Comparison of ENCODE assay signal across 13 cellular contexts in the genomic region with DNA sequence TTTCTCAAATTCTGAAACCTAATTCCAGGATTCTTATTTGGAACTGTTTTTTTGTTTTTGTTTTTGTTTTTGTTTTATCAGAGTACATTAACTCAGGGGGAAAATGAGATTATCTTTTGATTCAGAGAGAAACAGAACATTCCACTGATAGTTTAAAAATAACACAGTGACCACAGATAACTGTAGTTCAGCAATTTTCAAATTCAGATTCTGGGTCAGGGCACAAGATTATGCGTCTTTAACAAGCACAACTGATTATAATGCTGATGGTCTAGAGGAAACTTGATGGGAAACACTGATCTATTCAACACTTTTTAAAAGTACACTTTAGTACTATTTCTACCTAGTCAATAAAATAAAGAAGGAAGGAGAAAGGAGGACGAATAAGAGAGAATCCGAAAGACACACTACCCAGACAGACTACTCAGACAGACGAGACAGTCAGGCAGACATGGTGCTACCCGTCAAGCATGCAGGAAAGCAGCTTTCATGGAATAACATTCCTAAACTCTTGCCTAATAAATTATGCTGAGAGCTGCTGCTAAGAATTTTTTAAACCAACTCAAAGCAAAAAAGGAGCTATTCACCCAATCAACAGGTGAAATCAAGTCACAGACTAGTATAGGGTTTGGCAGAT. TPM values are rescaled to one million over a fixed set of nuclear protein-coding genes. Genes with fewer than 3 reads are reported as not detected.
DNase-seq lines count a peak whose midpoint lies in the region; ATAC-seq and TF ChIP-seq lines count a peak whose summit lies in the region.
"Had no signal": no experiment of that assay in that cellular context is flagged by ENCODE, and none has a peak within 500 bp of the region (broad histone marks: within the 10 kb centered on the region; RNA-seq: fewer than 3 reads in every experiment).

No MANE protein-coding gene starts in this region.

- H3K4me1 ChIP-seq in parathyroid adenoma = no peaks in the 10 kb centered on the region

- H3K27ac Mint-ChIP-seq in activated CD4-positive, alpha-beta memory T cell treated with anti-CD3 and anti-CD28 coated beads, Interleukin-2, amount 10 ng/mL, durations not matched to agents 7 days and 5 days = no peak overlapping the region
- H3K27ac Mint-ChIP-seq: activated naive CD4-positive, alpha-beta T cell treated with anti-CD3 and anti-CD28 coated beads, Interleukin-2, amount 50 U/mL, for 72 hours; CD4-positive, alpha-beta T cell had no signal

- H3K9me3 ChIP-seq in parathyroid adenoma (ENCODE audit: control insufficient read depth, low read length) = no peaks in the 10 kb centered on the region
- H3K9me3 ChIP-seq: esophagus muscularis mucosa had no signal

- DNase-seq in EH (ENCODE audit: low read depth) = peak; percentile 88
- DNase-seq in amniotic epithelial cell (ENCODE audit: low read depth) = peak; percentile 93
- peak; percentile 79 for DNase-seq in glomerular visceral epithelial cell (ENCODE audit: extremely low spot score)
- DNase-seq in NCI-H748 (lab: John Stamatoyannopoulos, UW; ENCODE audit: unreplicated experiment) = no peak
- DNase-seq in cerebellar nuclear complex (lab: John Stamatoyannopoulos, UW) = no peak
- no peak for DNase-seq in activated CD4-positive, alpha-beta memory T cell treated with anti-CD3 and anti-CD28 coated beads, Interleukin-2, amount 10 ng/mL, durations not matched to agents 7 days and 5 days
- DNase-seq: activated CD4-positive, alpha-beta T cell treated with anti-CD3 and anti-CD28 coated beads for 1 hour; CD4-positive, alpha-beta T cell had no signal

- no peaks in the 10 kb centered on the region for H3K36me3 ChIP-seq in parathyroid adenoma (ENCODE audit: control insufficient read depth, insufficient read depth, low read length)
- H3K36me3 ChIP-seq: esophagus muscularis mucosa had no signal

- no peaks in the 10 kb centered on the region for H3K36me3 Mint-ChIP-seq in activated CD4-positive, alpha-beta memory T cell treated with anti-CD3 and anti-CD28 coated beads, Interleukin-2, amount 10 ng/mL, durations not matched to agents 7 days and 5 days (ENCODE audit: low read depth)
- H3K36me3 Mint-ChIP-seq: activated naive CD4-positive, alpha-beta T cell treated with anti-CD3 and anti-CD28 coated beads, Interleukin-2, amount 50 U/mL, for 72 hours had no signal

- H3K79me2 ChIP-seq in parathyroid adenoma = no peaks in the 10 kb centered on the region

- no peak overlapping the region for H3K27ac ChIP-seq in parathyroid adenoma
- H3K27ac ChIP-seq: esophagus muscularis mucosa had no signal

- peak overlapping the region; percentile 32 for H3K4me2 ChIP-seq in parathyroid adenoma (ENCODE audit: low read length)

- H3K9ac ChIP-seq in parathyroid adenoma = no peak overlapping the region

- H2AFZ ChIP-seq in parathyroid adenoma = no peak overlapping the region

- no peaks in the 10 kb centered on the region for H3K27me3 ChIP-seq in parathyroid adenoma (ENCODE audit: control insufficient read depth, insufficient read depth, low read length)
- H3K27me3 ChIP-seq: esophagus muscularis mucosa had no signal

- no peaks in the 10 kb centered on the region for H3K9me3 Mint-ChIP-seq in activated CD4-positive, alpha-beta memory T cell treated with anti-CD3 and anti-CD28 coated beads, Interleukin-2, amount 10 ng/mL, durations not matched to agents 7 days and 5 days
- H3K9me3 Mint-ChIP-seq: activated naive CD4-positive, alpha-beta T cell treated with anti-CD3 and anti-CD28 coated beads, Interleukin-2, amount 50 U/mL, for 72 hours; CD4-positive, alpha-beta T cell had no signal

- no peak overlapping the region for H3K4me3 ChIP-seq in parathyroid adenoma (ENCODE audit: low read depth, low read length)
- H3K4me3 ChIP-seq: esophagus muscularis mucosa had no signal

- H3K4me1 Mint-ChIP-seq in activated CD4-positive, alpha-beta memory T cell treated with anti-CD3 and anti-CD28 coated beads, Interleukin-2, amount 10 ng/mL, durations not matched to agents 7 days and 5 days = no peaks in the 10 kb centered on the region

- no peak overlapping the region for H3K4me3 Mint-ChIP-seq in activated CD4-positive, alpha-beta memory T cell treated with anti-CD3 and anti-CD28 coated beads, Interleukin-2, amount 10 ng/mL, durations not matched to agents 7 days and 5 days
- H3K4me3 Mint-ChIP-seq: CD4-positive, alpha-beta T cell; neural crest cell had no signal

- ATAC-seq in GM19463 (IDR thresholded peaks at IDR 0.05; ENCODE audit: unreplicated experiment) = no peak
- ATAC-seq: activated naive CD4-positive, alpha-beta T cell treated with anti-CD3 and anti-CD28 coated beads, Interleukin-2, amount 50 U/mL, for 72 hours had no signal

- POLR2A ChIA-PET in activated CD4-positive, alpha-beta memory T cell treated with anti-CD3 and anti-CD28 coated beads, Interleukin-2, amount 10 ng/mL, durations not matched to agents 7 days and 5 days (lab: Charles Lee) = no interaction called here

- CTCF ChIA-PET in activated CD4-positive, alpha-beta memory T cell treated with anti-CD3 and anti-CD28 coated beads, Interleukin-2, amount 10 ng/mL, durations not matched to agents 7 days and 5 days (lab: Charles Lee) = no interaction called here

- H3K27me3 Mint-ChIP-seq in activated CD4-positive, alpha-beta memory T cell treated with anti-CD3 and anti-CD28 coated beads, Interleukin-2, amount 10 ng/mL, durations not matched to agents 7 days and 5 days = no peaks in the 10 kb centered on the region

- TF ChIP-seq CTCF in parathyroid adenoma (IDR thresholded peaks at IDR 0.05) = no peak

RNA-seq across cellular contexts. Expression of a gene that starts 59.0 kb away (rescaled TPM):
- 1 to 10 TPM in 1 of 2 experiments, under 1 TPM in 1; 0.75 to 1.3 TPM for total RNA-seq in activated CD4-positive, alpha-beta memory T cell treated with anti-CD3 and anti-CD28 coated beads, Interleukin-2, amount 10 ng/mL, durations not matched to agents 7 days and 5 days

Comparison
In these comparisons a context has a peak if more than half of its experiments do, and no peak if none do; other contexts are left out.
1. DNase-seq: peak in EH (single experiment), amniotic epithelial cell (single experiment) and glomerular visceral epithelial cell (single experiment); none in NCI-H748 (single experiment), cerebellar nuclear complex (0 of 2) and activated CD4-positive, alpha-beta memory T cell treated with anti-CD3 and anti-CD28 coated beads, Interleukin-2, amount 10 ng/mL, durations not matched to agents 7 days and 5 days (single experiment).